8 cellular contexts compared by ENCODE assay signal in the genomic region with DNA sequence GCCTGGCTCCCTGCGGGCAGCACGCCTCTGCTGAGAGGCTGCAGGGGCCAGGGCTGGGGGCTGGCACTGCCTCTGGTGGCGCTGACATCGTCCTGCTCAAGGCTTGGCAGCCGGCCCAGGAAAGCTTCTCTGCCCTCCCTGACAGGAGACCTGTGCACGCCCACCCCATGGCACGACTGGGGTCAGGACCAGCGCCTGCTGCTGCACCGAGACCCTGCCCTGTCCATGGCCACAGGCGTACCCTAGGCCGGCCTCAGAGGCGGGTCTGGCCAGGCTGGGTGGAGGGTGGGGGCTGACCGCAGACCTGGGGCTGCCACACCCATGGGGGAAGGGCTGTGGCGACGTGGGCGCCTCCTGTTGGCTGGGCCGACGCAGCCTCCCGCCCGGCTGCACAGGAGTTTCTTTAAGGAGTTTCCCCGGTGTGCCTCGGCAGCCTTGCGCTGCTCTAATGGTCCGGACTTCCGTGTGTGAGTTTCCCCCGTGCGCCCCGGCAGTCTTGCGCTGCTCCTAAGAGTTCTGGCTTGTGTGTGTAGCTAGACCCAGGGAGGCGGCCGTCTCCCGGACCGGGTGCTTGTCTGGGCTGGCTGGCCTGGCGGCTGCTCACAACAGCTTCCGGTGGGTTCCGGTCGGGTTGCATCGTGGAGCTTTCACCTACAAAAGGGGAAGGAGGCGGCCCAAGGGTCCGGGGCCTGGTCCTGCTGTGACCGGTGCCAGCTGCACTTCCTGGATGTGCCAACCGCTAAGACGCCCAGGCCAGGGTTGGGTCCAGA. TPM values are rescaled to one million over a fixed set of nuclear protein-coding genes. Genes with fewer than 3 reads are reported as not detected.
DNase-seq lines count a peak whose midpoint lies in the region; ATAC-seq, FAIRE-seq and TF ChIP-seq lines count a peak whose summit lies in the region.

No MANE protein-coding gene starts in this region.

- no peaks in the 10 kb centered on the region for H3K9me3 ChIP-seq in HepG2 (ENCODE audit: low read length)

- no peak overlapping the region for H3K9ac ChIP-seq in HepG2 (ENCODE audit: insufficient read depth, low read depth, low read length)

- 98% methylated on average over 17 of the region's 43 CpGs for WGBS in HepG2 (ENCODE audit: low lambda C conversion rate)

- in situ Hi-C loops in HepG2 (cut with HindIII; ENCODE audit: extremely low pct_ligation_motif_present, low pct_unique_long_range_greater_than_20kb) = no loop called here

- intact Hi-C loops in Calu3 (cut with micrococcal nuclease; ENCODE audit: unreplicated experiment) (no loop called here), HepG2 (cut with micrococcal nuclease; ENCODE audit: unreplicated experiment) (no loop called here)

- BruUV-seq in Calu3 (replicated peaks; lab: Mats Ljungman, UMichigan) (no TSS peak), HepG2 (replicated peaks; lab: Mats Ljungman, UMichigan) (no TSS peak)

- TF ChIP-seq EP300 in HepG2 (IDR thresholded peaks at IDR 0.05; ENCODE audit: low read depth in 2 of 2, low read length in 2 of 2) (no peak), HepG2 (CRISPR knock-in tag; IDR thresholded peaks at IDR 0.05; ENCODE audit: borderline replicate concordance) (no peak)

- H3K27me3 Mint-ChIP-seq in Calu3 (ENCODE audit: unreplicated experiment) = no peaks in the 10 kb centered on the region

- no peak overlapping the region for H2AFZ ChIP-seq in HepG2 (ENCODE audit: low read length)

- TF ChIP-seq RAD21 in HepG2 (CRISPR knock-in tag; IDR thresholded peaks at IDR 0.05) = no peak

- FAIRE-seq in HepG2 (lab: Jason Lieb, UNC) = no peak
- no peak for FAIRE-seq in urothelium cell line (lab: Jason Lieb, UNC)

- H3K4me1 Mint-ChIP-seq in Calu3 (ENCODE audit: low read depth, unreplicated experiment) = peaks cover 14% of the 10 kb centered on the region

- peak overlapping the region; percentile 85 for H3K27ac Mint-ChIP-seq in Calu3 (ENCODE audit: unreplicated experiment)

- no peaks in the 10 kb centered on the region for H3K27me3 ChIP-seq in HepG2 (ENCODE audit: control insufficient read depth in 1 of 2, insufficient read depth in 2 of 2, low read length in 2 of 2)

- no peak overlapping the region for H3K27ac ChIP-seq in HepG2 (ENCODE audit: extremely low read length, insufficient read depth, low read length)

- H3K4me3 ChIP-seq in LNCaP clone FGC (ENCODE audit: low read depth, low read length) = peak overlapping the region; percentile 58
- H3K4me3 ChIP-seq in HepG2 (replicated peaks in 1 of 3; ENCODE audit: insufficient read depth in 1 of 3, low read depth in 2 of 3, low read length in 3 of 3) = no peak overlapping the region

- peaks cover 18% of the 10 kb centered on the region for H3K79me2 ChIP-seq in HepG2 (ENCODE audit: insufficient read depth, low read length)

- peak; percentile 57 for TF ChIP-seq CTCF in Calu3 (IDR thresholded peaks at IDR 0.05; ENCODE audit: unreplicated experiment)
- peak; percentile 38; the same call in 1 of the 2 replicates for TF ChIP-seq CTCF in LNCaP clone FGC (IDR thresholded peaks at IDR 0.05; ENCODE audit: control insufficient read depth, extremely low read depth, insufficient read depth)
- TF ChIP-seq CTCF in HepG2 (CRISPR knock-in tag; IDR thresholded peaks at IDR 0.05) = peak; percentile 22; the same call in 1 of the 2 replicates

- peaks cover 49% of the 10 kb centered on the region for H3K36me3 Mint-ChIP-seq in Calu3 (ENCODE audit: insufficient read depth, unreplicated experiment)

- peak; percentile 33 for ATAC-seq in GM21367 (IDR thresholded peaks at IDR 0.05; ENCODE audit: unreplicated experiment)
- no peak for ATAC-seq in HepG2

- H3K4me1 ChIP-seq in HepG2 (ENCODE audit: insufficient read depth, low read length) = peaks cover 11% of the 10 kb centered on the region

- CTCF ChIA-PET in Calu3 (lab: Charles Lee) = interaction anchor here (0.7 to 1.4 kb wide), 3 partner anchors 18 to 41 kb away, joined by 4 to 9 read pairs (median 4); no protein-coding TSS in a partner anchor
- CTCF ChIA-PET in HepG2 (lab: Yijun Ruan, JAX; ENCODE audit: low intra/inter-chr PET ratio, low total read pairs) = no interaction called here

- DNase-seq in Calu3 = peak; percentile 80
- no peak for DNase-seq in LNCaP clone FGC (ENCODE audit: low read depth)
- peak; percentile 53 to 72 (median 64) for DNase-seq in activated CD4-positive, CD25-positive, alpha-beta regulatory T cell (lab: John Stamatoyannopoulos, UW)
- DNase-seq in central memory CD4-positive, alpha-beta T cell = peak; percentile 84
- no peak for DNase-seq in HepG2 (ENCODE audit: low spot score)
- peak; percentile 32 to 76 (median 56) for DNase-seq in stimulated activated CD4-positive, alpha-beta T cell treated with anti-CD3 and anti-CD28 coated beads, TNF-alpha, amount 100 ng/mL, for 48 hours (ENCODE audit: low read depth in 3 of 3)
- no peak for DNase-seq in urothelium cell line (ENCODE audit: low spot score)

- no peak overlapping the region for H3K4me2 ChIP-seq in HepG2 (ENCODE audit: low read depth, low read length)

- no peaks in the 10 kb centered on the region for H3K9me3 Mint-ChIP-seq in Calu3 (ENCODE audit: low read depth, unreplicated experiment)

- POLR2A ChIA-PET in HepG2 (lab: Yijun Ruan, JAX) = no interaction called here

- H3K4me3 Mint-ChIP-seq in Calu3 (ENCODE audit: low read depth, unreplicated experiment) = peak overlapping the region; percentile 71

- TF ChIP-seq POLR2A in HepG2 (IDR thresholded peaks at IDR 0.05; ENCODE audit: insufficient read depth in 1 of 2, low read depth in 2 of 2, low read length in 2 of 2) = no peak

- H3K36me3 ChIP-seq in HepG2 (replicated peaks in 1 of 2; ENCODE audit: control insufficient read depth in 1 of 2, insufficient read depth in 2 of 2, low read length in 2 of 2) = peaks cover 14 to 22% of the 10 kb centered on the region in 2 experiments; a peak in 4 of 5 replicates

- H4K20me1 ChIP-seq in HepG2 (ENCODE audit: insufficient read depth, low read length) = peaks cover 2% of the 10 kb centered on the region; the same call in 1 of the 2 replicates

RNA-seq across cellular contexts. Expression of a gene that starts 4.7 kb away (rescaled TPM):
- total RNA-seq in Calu3 (2022) (57.3 and 62.9 TPM in 2 replicates), HepG2 (2016; rRNA removed; fragmentation: Illumina TruSeq; extraction: Trizol) (16.2 and 21.5 TPM in 2 replicates)
- 8.1 and 8.5 TPM in 2 replicates for total RNA-seq in HepG2 (2016; cell fraction: cytosol; rRNA removed; fragmentation: Illumina TruSeq; extraction: Trizol; ENCODE audit: low read depth)
- total RNA-seq in HepG2 (2016; cell fraction: insoluble cytoplasmic fraction; rRNA removed; fragmentation: Illumina TruSeq; extraction: Trizol) = 14.1 and 20.1 TPM in 2 replicates
- 15.9 and 17.7 TPM in 2 replicates for total RNA-seq in HepG2 (2016; cell fraction: membrane; rRNA removed; fragmentation: Illumina TruSeq; extraction: Trizol)
- total RNA-seq in HepG2 (2016; cell fraction: nucleus; rRNA removed; fragmentation: Illumina TruSeq; extraction: Trizol) = 12.3 and 17.7 TPM in 2 replicates
- polyA plus RNA-seq in HepG2 (2011; rRNA removed) = 28.9 and 36.8 TPM in 2 replicates
- 15.8 and 28.0 TPM in 2 replicates for polyA plus RNA-seq in HepG2 (2011; cell fraction: cytosol; rRNA removed)
- polyA plus RNA-seq in HepG2 (2011; cell fraction: nucleus; rRNA removed) = 241 and 327 TPM in 2 replicates
- polyA plus RNA-seq in HepG2 (2012) = 19.6 and 35.2 TPM in 2 replicates
- 10.4 and 11.2 TPM in 2 replicates for polyA plus RNA-seq in HepG2 (2016; cell fraction: cytosol; fragmentation: Illumina TruSeq; extraction: Trizol; ENCODE audit: low read depth)
- 19.9 and 22.8 TPM in 2 replicates for polyA plus RNA-seq in HepG2 (2016; cell fraction: insoluble cytoplasmic fraction; fragmentation: Illumina TruSeq; extraction: Trizol; ENCODE audit: low read depth)
- polyA plus RNA-seq in HepG2 (2016; cell fraction: membrane; fragmentation: Illumina TruSeq; extraction: Trizol; ENCODE audit: low read depth) = 15.2 and 16.9 TPM in 2 replicates
- polyA plus RNA-seq in HepG2 (2016; cell fraction: nucleus; fragmentation: Illumina TruSeq; extraction: Trizol; ENCODE audit: insufficient read depth, low read depth) = 56.6 and 60.9 TPM in 2 replicates
- 22.4 and 30.1 TPM in 2 replicates for polyA minus RNA-seq in HepG2 (2011; rRNA and poly(A)+ RNA removed; ENCODE audit: low replicate concordance)
- 9.7 and 11.7 TPM in 2 replicates for polyA minus RNA-seq in HepG2 (2011; cell fraction: cytosol; rRNA and poly(A)+ RNA removed)
- 14.4 and 18.2 TPM in 2 replicates for polyA minus RNA-seq in HepG2 (2011; cell fraction: nucleus; rRNA and poly(A)+ RNA removed)

RNA-seq across cellular contexts. Expression of a gene that starts 10.4 kb away (rescaled TPM):
- total RNA-seq in Calu3 (2022) (28.6 and 29.5 TPM in 2 replicates), HepG2 (2016; rRNA removed; fragmentation: Illumina TruSeq; extraction: Trizol) (12.5 and 19.0 TPM in 2 replicates)
- total RNA-seq in HepG2 (2016; cell fraction: cytosol; rRNA removed; fragmentation: Illumina TruSeq; extraction: Trizol; ENCODE audit: low read depth) = 2.8 and 3.8 TPM in 2 replicates
- total RNA-seq in HepG2 (2016; cell fraction: insoluble cytoplasmic fraction; rRNA removed; fragmentation: Illumina TruSeq; extraction: Trizol) = 9.4 and 19.8 TPM in 2 replicates
- 6.0 and 7.6 TPM in 2 replicates for total RNA-seq in HepG2 (2016; cell fraction: membrane; rRNA removed; fragmentation: Illumina TruSeq; extraction: Trizol)
- 18.8 and 19.9 TPM in 2 replicates for total RNA-seq in HepG2 (2016; cell fraction: nucleus; rRNA removed; fragmentation: Illumina TruSeq; extraction: Trizol)
- 14.4 and 18.7 TPM in 2 replicates for polyA plus RNA-seq in HepG2 (2011; rRNA removed)
- 10.0 and 18.1 TPM in 2 replicates for polyA plus RNA-seq in HepG2 (2011; cell fraction: cytosol; rRNA removed)
- 88.6 and 104 TPM in 2 replicates for polyA plus RNA-seq in HepG2 (2011; cell fraction: nucleus; rRNA removed)
- polyA plus RNA-seq in HepG2 (2012) = 10.9 and 17.7 TPM in 2 replicates
- polyA plus RNA-seq in HepG2 (2016; cell fraction: cytosol; fragmentation: Illumina TruSeq; extraction: Trizol; ENCODE audit: low read depth) = 3.5 and 4.0 TPM in 2 replicates
- polyA plus RNA-seq in HepG2 (2016; cell fraction: insoluble cytoplasmic fraction; fragmentation: Illumina TruSeq; extraction: Trizol; ENCODE audit: low read depth) = 9.5 and 12.3 TPM in 2 replicates
- polyA plus RNA-seq in HepG2 (2016; cell fraction: membrane; fragmentation: Illumina TruSeq; extraction: Trizol; ENCODE audit: low read depth) = 4.9 and 5.3 TPM in 2 replicates
- polyA plus RNA-seq in HepG2 (2016; cell fraction: nucleus; fragmentation: Illumina TruSeq; extraction: Trizol; ENCODE audit: insufficient read depth, low read depth) = 54.2 and 57.7 TPM in 2 replicates
- polyA minus RNA-seq in HepG2 (2011; rRNA and poly(A)+ RNA removed; ENCODE audit: low replicate concordance) = 9.7 and 16.7 TPM in 2 replicates
- polyA minus RNA-seq in HepG2 (2011; cell fraction: cytosol; rRNA and poly(A)+ RNA removed) = 6.4 and 6.9 TPM in 2 replicates
- polyA minus RNA-seq in HepG2 (2011; cell fraction: nucleus; rRNA and poly(A)+ RNA removed) = 7.5 and 7.7 TPM in 2 replicates

RNA-seq across cellular contexts. Expression of a gene that starts 19.8 kb away (rescaled TPM):
- total RNA-seq in Calu3 (2022) = 1.6 and 2.0 TPM in 2 replicates
- total RNA-seq in HepG2 (2016; rRNA removed; fragmentation: Illumina TruSeq; extraction: Trizol) = 0.15 and 0.58 TPM in 2 replicates
- 0.20 and 0.35 TPM in 2 replicates for total RNA-seq in HepG2 (2016; cell fraction: cytosol; rRNA removed; fragmentation: Illumina TruSeq; extraction: Trizol; ENCODE audit: low read depth)
- total RNA-seq in HepG2 (2016; cell fraction: insoluble cytoplasmic fraction; rRNA removed; fragmentation: Illumina TruSeq; extraction: Trizol) = 0.19 TPM in 2 replicates
- 1.1 and 1.4 TPM in 2 replicates for total RNA-seq in HepG2 (2016; cell fraction: membrane; rRNA removed; fragmentation: Illumina TruSeq; extraction: Trizol)
- total RNA-seq in HepG2 (2016; cell fraction: nucleus; rRNA removed; fragmentation: Illumina TruSeq; extraction: Trizol) = 0.47 and 0.56 TPM in 2 replicates
- polyA plus RNA-seq in HepG2 (2011; rRNA removed) = 1.1 TPM in 2 replicates
- 0.99 and 1.7 TPM in 2 replicates for polyA plus RNA-seq in HepG2 (2011; cell fraction: cytosol; rRNA removed)
- 2.5 and 4.2 TPM in 2 replicates for polyA plus RNA-seq in HepG2 (2011; cell fraction: nucleus; rRNA removed)
- polyA plus RNA-seq in HepG2 (2012) = 1.6 and 3.8 TPM in 2 replicates
- 1.3 and 1.4 TPM in 2 replicates for polyA plus RNA-seq in HepG2 (2016; cell fraction: cytosol; fragmentation: Illumina TruSeq; extraction: Trizol; ENCODE audit: low read depth)
- 1.1 and 1.4 TPM in 2 replicates for polyA plus RNA-seq in HepG2 (2016; cell fraction: insoluble cytoplasmic fraction; fragmentation: Illumina TruSeq; extraction: Trizol; ENCODE audit: low read depth)
- 2.9 and 3.6 TPM in 2 replicates for polyA plus RNA-seq in HepG2 (2016; cell fraction: membrane; fragmentation: Illumina TruSeq; extraction: Trizol; ENCODE audit: low read depth)
- polyA plus RNA-seq in HepG2 (2016; cell fraction: nucleus; fragmentation: Illumina TruSeq; extraction: Trizol; ENCODE audit: insufficient read depth, low read depth) = 2.0 and 2.3 TPM in 2 replicates
- 0.78 and 0.84 TPM in 2 replicates for polyA minus RNA-seq in HepG2 (2011; rRNA and poly(A)+ RNA removed; ENCODE audit: low replicate concordance)
- 0.30 and 0.79 TPM in 2 replicates for polyA minus RNA-seq in HepG2 (2011; cell fraction: cytosol; rRNA and poly(A)+ RNA removed)
- polyA minus RNA-seq in HepG2 (2011; cell fraction: nucleus; rRNA and poly(A)+ RNA removed) = 0.37 and 0.39 TPM in 2 replicates

RNA-seq across cellular contexts. Expression of a gene that starts 54.5 kb away (rescaled TPM):
- total RNA-seq in Calu3 (2022) (49.7 and 54.7 TPM in 2 replicates), HepG2 (2016; rRNA removed; fragmentation: Illumina TruSeq; extraction: Trizol) (5.8 and 15.7 TPM in 2 replicates)
- 3.8 and 4.4 TPM in 2 replicates for total RNA-seq in HepG2 (2016; cell fraction: cytosol; rRNA removed; fragmentation: Illumina TruSeq; extraction: Trizol; ENCODE audit: low read depth)
- total RNA-seq in HepG2 (2016; cell fraction: insoluble cytoplasmic fraction; rRNA removed; fragmentation: Illumina TruSeq; extraction: Trizol) = 4.6 and 17.4 TPM in 2 replicates
- total RNA-seq in HepG2 (2016; cell fraction: membrane; rRNA removed; fragmentation: Illumina TruSeq; extraction: Trizol) = 4.6 and 5.1 TPM in 2 replicates
- 23.1 and 29.5 TPM in 2 replicates for total RNA-seq in HepG2 (2016; cell fraction: nucleus; rRNA removed; fragmentation: Illumina TruSeq; extraction: Trizol)
- polyA plus RNA-seq in HepG2 (2011; rRNA removed) = 14.6 and 23.7 TPM in 2 replicates
- 2.6 and 4.8 TPM in 2 replicates for polyA plus RNA-seq in HepG2 (2011; cell fraction: cytosol; rRNA removed)
- 276 and 340 TPM in 2 replicates for polyA plus RNA-seq in HepG2 (2011; cell fraction: nucleus; rRNA removed)
- polyA plus RNA-seq in HepG2 (2012) = 13.4 and 15.8 TPM in 2 replicates
- polyA plus RNA-seq in HepG2 (2016; cell fraction: cytosol; fragmentation: Illumina TruSeq; extraction: Trizol; ENCODE audit: low read depth) = 0.95 and 1.2 TPM in 2 replicates
- polyA plus RNA-seq in HepG2 (2016; cell fraction: insoluble cytoplasmic fraction; fragmentation: Illumina TruSeq; extraction: Trizol; ENCODE audit: low read depth) = 3.6 and 4.4 TPM in 2 replicates
- 0.86 and 2.1 TPM in 2 replicates for polyA plus RNA-seq in HepG2 (2016; cell fraction: membrane; fragmentation: Illumina TruSeq; extraction: Trizol; ENCODE audit: low read depth)
- 62.8 and 72.9 TPM in 2 replicates for polyA plus RNA-seq in HepG2 (2016; cell fraction: nucleus; fragmentation: Illumina TruSeq; extraction: Trizol; ENCODE audit: insufficient read depth, low read depth)
- polyA minus RNA-seq in HepG2 (2011; rRNA and poly(A)+ RNA removed; ENCODE audit: low replicate concordance) = 11.6 and 16.8 TPM in 2 replicates
- 2.7 and 4.0 TPM in 2 replicates for polyA minus RNA-seq in HepG2 (2011; cell fraction: cytosol; rRNA and poly(A)+ RNA removed)
- 32.9 and 40.9 TPM in 2 replicates for polyA minus RNA-seq in HepG2 (2011; cell fraction: nucleus; rRNA and poly(A)+ RNA removed)

Comparison
In these comparisons a context has a peak if more than half of its experiments do, and no peak if none do; other contexts are left out.
1. DNase-seq: peak in Calu3 (single experiment), activated CD4-positive, CD25-positive, alpha-beta regulatory T cell (4 of 4), central memory CD4-positive, alpha-beta T cell (single experiment) and stimulated activated CD4-positive, alpha-beta T cell treated with anti-CD3 and anti-CD28 coated beads, TNF-alpha, amount 100 ng/mL, for 48 hours (3 of 3); none in LNCaP clone FGC (single experiment), HepG2 (single experiment) and urothelium cell line (single experiment).
2. Peak in every context shown above with its lines, with median percentiles within 50 percentile points of each other: CTCF ChIP-seq.